In genomic region chr17:22203208-22203715, GRCh38 we compare ENCODE assay signal across 14 cellular contexts.
DNase-seq lines count a peak whose midpoint lies in the region; ATAC-seq, FAIRE-seq and TF ChIP-seq lines count a peak whose summit lies in the region.
"Had no signal": no experiment of that assay in that cellular context is flagged by ENCODE, and none has a peak within 500 bp of the region (broad histone marks: within the 10 kb centered on the region; RNA-seq: fewer than 3 reads in every experiment).

No MANE protein-coding gene starts in this region.

- H3K14ac ChIP-seq in H1 (ENCODE audit: insufficient read length): no peak overlapping the region

- intact Hi-C loops in upper lobe of right lung (cut with DNase I) (no loop called here), sciatic nerve (cut with DNase I) (no loop called here), HepG2 (cut with micrococcal nuclease; ENCODE audit: unreplicated experiment) (no loop called here)

- H3K23ac ChIP-seq in H1 (ENCODE audit: insufficient read length): no peak overlapping the region

- TF ChIP-seq EP300 in H1 (IDR thresholded peaks at IDR 0.05; ENCODE audit: borderline replicate concordance in 1 of 2, low read depth in 2 of 2, low read length in 2 of 2) (no peak), HepG2 (IDR thresholded peaks at IDR 0.05; ENCODE audit: low read depth in 2 of 2, low read length in 2 of 2) (no peak), HepG2 (CRISPR knock-in tag; IDR thresholded peaks at IDR 0.05; ENCODE audit: borderline replicate concordance) (no peak)

- no peak overlapping the region for H4K91ac ChIP-seq in H1 (replicated peaks; ENCODE audit: insufficient read length, low read length)

- FAIRE-seq in H1 (lab: Jason Lieb, UNC) (no peak), HepG2 (lab: Jason Lieb, UNC) (no peak)

- H3K4me2 ChIP-seq in GM23338 (no peak overlapping the region), H1 (ENCODE audit: insufficient read depth in 1 of 2, low read depth in 2 of 2, low read length in 2 of 2) (no peak overlapping the region), HepG2 (ENCODE audit: low read depth, low read length) (no peak overlapping the region)
- H3K4me2 ChIP-seq: BLaER1 treated with 17β-estradiol and CSF1 and Interleukin-3, amounts not matched to agents 10 nM and 100 nM had no signal

- H3K36me3 Mint-ChIP-seq in GM23338 (ENCODE audit: low read depth): peaks cover 17% of the 10 kb centered on the region
- H3K36me3 Mint-ChIP-seq: CD8-positive, alpha-beta T cell had no signal

- peaks cover 5 to 77% of the 10 kb centered on the region in 2 experiments; a peak in 2 of 4 replicates for H3K9me3 ChIP-seq in H1 (ENCODE audit: insufficient read depth in 2 of 2, low read depth in 1 of 2, low read length in 1 of 2)
- no peaks in the 10 kb centered on the region for H3K9me3 ChIP-seq in upper lobe of right lung
- no peaks in the 10 kb centered on the region for H3K9me3 ChIP-seq in HepG2 (ENCODE audit: low read length)
- H3K9me3 ChIP-seq: HAP-1 had no signal

- no peak overlapping the region for H3K9ac ChIP-seq in H1 (replicated peaks in 1 of 4; ENCODE audit: extremely low read depth in 1 of 4, low read depth in 3 of 4, low read length in 3 of 4)
- no peak overlapping the region for H3K9ac ChIP-seq in HepG2 (ENCODE audit: insufficient read depth, low read depth, low read length)
- H3K9ac ChIP-seq: BLaER1 treated with 17β-estradiol and CSF1 and Interleukin-3, amounts not matched to agents 10 nM and 100 nM had no signal

- DNase-seq in GM23338 (ENCODE audit: low spot score): no peak
- DNase-seq in H1 (ENCODE audit: low read depth in 1 of 2, low spot score in 2 of 2): no peak
- DNase-seq in mesenteric fat pad (ENCODE audit: low spot score): peak; percentile 41
- peak; percentile 48 for DNase-seq in upper lobe of right lung
- DNase-seq in sciatic nerve (ENCODE audit: low spot score): no peak
- DNase-seq in HepG2 (ENCODE audit: low spot score): no peak
- DNase-seq: CD8-positive, alpha-beta T cell; DMS 273 treated with DMSO at 0.1 percent for 48 hours; DMS53; GDM1 had no signal

- no peak overlapping the region for H2BK120ac ChIP-seq in H1 (replicated peaks; ENCODE audit: low read depth, low read length)

- TF ChIP-seq POLR2A in H1 (IDR thresholded peaks at IDR 0.05; ENCODE audit: control extremely low read depth in 1 of 2, low read depth in 2 of 2, low read length in 2 of 2) (no peak), HepG2 (IDR thresholded peaks at IDR 0.05; ENCODE audit: insufficient read depth in 1 of 2, low read depth in 2 of 2, low read length in 2 of 2) (no peak)

- H3K4me3 ChIP-seq in GM23338 (no peak overlapping the region), H1 (ENCODE audit: extremely low read depth in 1 of 4, insufficient read depth in 2 of 4, low read depth in 3 of 4, low read length in 4 of 4) (no peak overlapping the region), upper lobe of right lung (no peak overlapping the region), HepG2 (replicated peaks in 1 of 3; ENCODE audit: insufficient read depth in 1 of 3, low read depth in 2 of 3, low read length in 3 of 3) (no peak overlapping the region)
- H3K4me3 ChIP-seq: BLaER1 treated with 17β-estradiol and CSF1 and Interleukin-3, amounts not matched to agents 10 nM and 100 nM; HAP-1 had no signal

- H3F3A ChIP-seq in GM23338 (replicated peaks; ENCODE audit: low read depth): no peaks in the 10 kb centered on the region

- 96% methylated on average over 23 of the region's 29 CpGs; no CpG with 5 or more reads in 1 of the 2 experiments for WGBS in H1 (ENCODE audit: extremely low coverage in 1 of 2, insufficient coverage in 1 of 2, insufficient read length in 1 of 2, insufficient replicate concordance in 2 of 2, low coverage in 1 of 2, low lambda C conversion rate in 2 of 2, missing lambda C conversion rate in 1 of 2), 2 experiments
- 76% methylated on average over 28 of the region's 29 CpGs for WGBS in HepG2 (ENCODE audit: low lambda C conversion rate)

- 0 out of 2 replicates have a peak overlapping the region, but pooled peaks have one; percentile 25 for H4K8ac ChIP-seq in H1 (ENCODE audit: extremely low read depth, insufficient read depth, low read length)

- ATAC-seq in GM23338 (no peak), upper lobe of right lung (no peak), sciatic nerve (no peak), GM18909 (IDR thresholded peaks at IDR 0.05; ENCODE audit: poor library complexity, unreplicated experiment) (no peak), HepG2 (no peak)

- H3K9me2 ChIP-seq in GM23338 (ENCODE audit: insufficient read depth): no peaks in the 10 kb centered on the region; the same call in 1 of the 2 replicates

- no peak overlapping the region for H3K27ac ChIP-seq in GM23338 (ENCODE audit: low read depth)
- no peak overlapping the region for H3K27ac ChIP-seq in H1 (ENCODE audit: low read depth, low read length)
- H3K27ac ChIP-seq in upper lobe of right lung: no peak overlapping the region
- no peak overlapping the region for H3K27ac ChIP-seq in HepG2 (ENCODE audit: extremely low read length, insufficient read depth, low read length)
- H3K27ac ChIP-seq: BLaER1 treated with 17β-estradiol and CSF1 and Interleukin-3, amounts not matched to agents 10 nM and 100 nM had no signal

- no TSS peak for BruUV-seq in HepG2 (replicated peaks; lab: Mats Ljungman, UMichigan)

- no peaks in the 10 kb centered on the region for H3K79me1 ChIP-seq in H1 (ENCODE audit: low read depth, low read length)

- no peak overlapping the region for H3K18ac ChIP-seq in H1 (ENCODE audit: extremely low read depth, low read length)

- H2AFZ ChIP-seq in GM23338 (0 out of 2 replicates have a peak overlapping the region, but pooled peaks have one; percentile 23), H1 (ENCODE audit: low read length) (no peak overlapping the region), HepG2 (ENCODE audit: low read length) (no peak overlapping the region)

- in situ Hi-C loops in HepG2 (cut with HindIII; ENCODE audit: extremely low pct_ligation_motif_present, low pct_unique_long_range_greater_than_20kb): no loop called here

- H3K4me3 Mint-ChIP-seq in GM23338: no peak overlapping the region
- H3K4me3 Mint-ChIP-seq: B cell; CD8-positive, alpha-beta T cell had no signal

- H2BK12ac ChIP-seq in H1 (ENCODE audit: low read depth, low read length): no peak overlapping the region

- no peaks in the 10 kb centered on the region for H3K36me3 ChIP-seq in GM23338 (ENCODE audit: insufficient read depth)
- no peaks in the 10 kb centered on the region for H3K36me3 ChIP-seq in H1 (ENCODE audit: control insufficient read depth in 2 of 4, insufficient read depth in 4 of 4, low read length in 3 of 4)
- no peaks in the 10 kb centered on the region for H3K36me3 ChIP-seq in upper lobe of right lung
- H3K36me3 ChIP-seq in HepG2 (replicated peaks in 1 of 2; ENCODE audit: control insufficient read depth in 1 of 2, insufficient read depth in 2 of 2, low read length in 2 of 2): no peaks in the 10 kb centered on the region
- H3K36me3 ChIP-seq: BLaER1 treated with 17β-estradiol and CSF1 and Interleukin-3, amounts not matched to agents 10 nM and 100 nM; HAP-1 had no signal

- H3K27ac Mint-ChIP-seq in GM23338: no peak overlapping the region
- H3K27ac Mint-ChIP-seq: B cell; CD8-positive, alpha-beta T cell had no signal

- H4K20me1 ChIP-seq in GM23338 (replicated peaks; ENCODE audit: insufficient read depth): no peaks in the 10 kb centered on the region
- H4K20me1 ChIP-seq in H1 (replicated peaks in 1 of 2; ENCODE audit: control insufficient read depth in 1 of 2, insufficient read depth in 2 of 2, low read length in 2 of 2): no peaks in the 10 kb centered on the region
- no peaks in the 10 kb centered on the region for H4K20me1 ChIP-seq in HepG2 (ENCODE audit: insufficient read depth, low read length)
- H4K20me1 ChIP-seq: BLaER1 treated with 17β-estradiol and CSF1 and Interleukin-3, amounts not matched to agents 10 nM and 100 nM had no signal

- H3K4me1 Mint-ChIP-seq in GM23338: no peaks in the 10 kb centered on the region
- H3K4me1 Mint-ChIP-seq: B cell had no signal

- H2BK20ac ChIP-seq in H1 (ENCODE audit: low read length): no peak overlapping the region

- CTCF ChIA-PET in H1 (lab: Charles Lee; ENCODE audit: partially characterized antibody): no interaction called here
- CTCF ChIA-PET in HepG2 (lab: Yijun Ruan, JAX; ENCODE audit: low intra/inter-chr PET ratio, low total read pairs): no interaction called here

- TF ChIP-seq CTCF in GM23338 (conservative IDR thresholded peaks at IDR 0.05; ENCODE audit: low read depth in 2 of 2) (no peak), H1 (IDR thresholded peaks at IDR 0.05; ENCODE audit: control extremely low read depth in 1 of 3, insufficient read depth in 1 of 3, low read depth in 1 of 3, low read length in 3 of 3) (no peak), upper lobe of right lung (IDR thresholded peaks at IDR 0.05) (no peak), HepG2 (CRISPR knock-in tag; IDR thresholded peaks at IDR 0.05) (no peak)

- H2AK5ac ChIP-seq in H1 (ENCODE audit: low read depth, low read length): no peak overlapping the region

- H3K27me3 ChIP-seq in GM23338 (ENCODE audit: insufficient read depth): no peaks in the 10 kb centered on the region
- H3K27me3 ChIP-seq in H1 (replicated peaks in 1 of 4; ENCODE audit: control insufficient read depth in 3 of 4, extremely low read depth in 1 of 4, insufficient read depth in 3 of 4, low read length in 3 of 4): no peaks in the 10 kb centered on the region
- no peaks in the 10 kb centered on the region for H3K27me3 ChIP-seq in upper lobe of right lung
- no peaks in the 10 kb centered on the region for H3K27me3 ChIP-seq in HepG2 (ENCODE audit: control insufficient read depth in 1 of 2, insufficient read depth in 2 of 2, low read length in 2 of 2)
- H3K27me3 ChIP-seq: BLaER1 treated with 17β-estradiol and CSF1 and Interleukin-3, amounts not matched to agents 10 nM and 100 nM had no signal

- H3K23me2 ChIP-seq in H1 (ENCODE audit: low read depth, low read length): no peaks in the 10 kb centered on the region

- no peak overlapping the region for H2BK15ac ChIP-seq in H1 (ENCODE audit: low read length)

- no peaks in the 10 kb centered on the region for H3K4me1 ChIP-seq in GM23338 (ENCODE audit: insufficient read depth)
- no peaks in the 10 kb centered on the region for H3K4me1 ChIP-seq in H1 (replicated peaks in 1 of 4; ENCODE audit: control insufficient read depth in 3 of 4, insufficient read depth in 4 of 4, low read length in 3 of 4)
- no peaks in the 10 kb centered on the region for H3K4me1 ChIP-seq in upper lobe of right lung
- H3K4me1 ChIP-seq in HepG2 (ENCODE audit: insufficient read depth, low read length): no peaks in the 10 kb centered on the region
- H3K4me1 ChIP-seq: BLaER1 treated with 17β-estradiol and CSF1 and Interleukin-3, amounts not matched to agents 10 nM and 100 nM; HAP-1 had no signal

- H3K27me3 Mint-ChIP-seq in GM23338 (ENCODE audit: insufficient read depth, low read depth, poor library complexity): no peaks in the 10 kb centered on the region
- H3K27me3 Mint-ChIP-seq: B cell had no signal

- TF ChIP-seq RAD21 in H1 (IDR thresholded peaks at IDR 0.05 in 1 of 2, conservative IDR thresholded peaks at IDR 0.05 in 1 of 2; ENCODE audit: low read depth in 2 of 2, low read length in 2 of 2): no peak
- no peak for TF ChIP-seq RAD21 in HepG2 (CRISPR knock-in tag; IDR thresholded peaks at IDR 0.05)

- H3K9me3 Mint-ChIP-seq in GM23338: peaks cover 32% of the 10 kb centered on the region

- POLR2A ChIA-PET in H1 (lab: Charles Lee; ENCODE audit: partially characterized antibody) (no interaction called here), HepG2 (lab: Yijun Ruan, JAX) (no interaction called here)

- no peak overlapping the region for H2BK5ac ChIP-seq in H1 (ENCODE audit: low read depth, low read length)

- no peak overlapping the region for H3K56ac ChIP-seq in H1 (replicated peaks; ENCODE audit: insufficient read length, low read depth, low read length)

- no peak overlapping the region for H3K4ac ChIP-seq in H1 (replicated peaks; ENCODE audit: insufficient read length, low read depth, low read length)

- H3K79me2 ChIP-seq in GM23338 (replicated peaks; ENCODE audit: insufficient read depth): no peaks in the 10 kb centered on the region
- no peaks in the 10 kb centered on the region for H3K79me2 ChIP-seq in H1 (ENCODE audit: control insufficient read depth in 1 of 2, insufficient read depth in 2 of 2, low read length in 2 of 2)
- H3K79me2 ChIP-seq in HepG2 (ENCODE audit: insufficient read depth, low read length): no peaks in the 10 kb centered on the region

- H4K5ac ChIP-seq in H1 (ENCODE audit: insufficient read length, low read depth, low read length): no peak overlapping the region

Comparison
In these comparisons a context has a peak if more than half of its experiments do, and no peak if none do; other contexts are left out.
1. DNase-seq: peak in mesenteric fat pad (single experiment) and upper lobe of right lung (single experiment); none in GM23338 (single experiment), H1 (0 of 2), sciatic nerve (single experiment) and HepG2 (single experiment).